Comparison of ENCODE assay signal across 17 cellular contexts in genomic region chr5:160837749-160838593, GRCh38. TPM values are rescaled to one million over a fixed set of nuclear protein-coding genes. Genes with fewer than 3 reads are reported as not detected.
DNase-seq lines count a peak whose midpoint lies in the region; ATAC-seq, FAIRE-seq and TF ChIP-seq lines count a peak whose summit lies in the region.
"Had no signal": no experiment of that assay in that cellular context is flagged by ENCODE, and none has a peak within 500 bp of the region (broad histone marks: within the 10 kb centered on the region; RNA-seq: fewer than 3 reads in every experiment).

No MANE protein-coding gene starts in this region.

- H3K4me2 ChIP-seq in astrocyte (ENCODE audit: low read length): no peak overlapping the region
- H3K4me2 ChIP-seq: BLaER1 had no signal

- TF ChIP-seq CTCF in astrocyte (IDR thresholded peaks at IDR 0.05; ENCODE audit: insufficient read depth, low read depth, low read length): no peak

- intact Hi-C loops in activated naive CD4-positive, alpha-beta T cell treated with anti-CD3 and anti-CD28 coated beads for 36 hours (cut with micrococcal nuclease): no loop called here

- ATAC-seq in stimulated activated naive B cell treated with anti-CD40 and anti-IgM and Interleukin-4, amounts not matched to agents 10 μg/mL and 1 μg/mL and 100 μg/mL, for 72 hours (replicated peaks): no peak

- H3K9me3 ChIP-seq in astrocyte (ENCODE audit: insufficient read depth, low read depth, low read length): no peaks in the 10 kb centered on the region
- H3K9me3 ChIP-seq: Peyer's patch had no signal

- peaks cover 4% of the 10 kb centered on the region for H3K9me3 Mint-ChIP-seq in astrocyte (ENCODE audit: unreplicated experiment)
- H3K9me3 Mint-ChIP-seq in stimulated activated naive B cell treated with anti-CD40 and anti-IgM and Interleukin-4, amounts not matched to agents 10 μg/mL and 1 μg/mL and 100 μg/mL, for 72 hours: peaks cover 7 to 11% of the 10 kb centered on the region in 2 donors
- peaks cover 5% of the 10 kb centered on the region for H3K9me3 Mint-ChIP-seq in activated naive CD4-positive, alpha-beta T cell treated with anti-CD3 and anti-CD28 coated beads for 36 hours

- DNase-seq in NCI-H446 treated with DMSO at 0.1 percent for 48 hours (lab: John Stamatoyannopoulos, UW) (peak; percentile 99), astrocyte (ENCODE audit: low read depth) (peak; percentile 1), fibroblast of the conjunctiva (ENCODE audit: low read depth) (peak; percentile 38), COLO829 (ENCODE audit: low spot score) (no peak), dermis blood vessel endothelial cell (no peak), DMS 273 (lab: John Stamatoyannopoulos, UW; ENCODE audit: unreplicated experiment) (no peak)
- no peak for DNase-seq in stimulated activated naive B cell treated with anti-CD40 and anti-IgM and Interleukin-4, amounts not matched to agents 10 μg/mL and 1 μg/mL and 100 μg/mL, for 72 hours
- DNase-seq in activated naive CD4-positive, alpha-beta T cell treated with anti-CD3 and anti-CD28 coated beads for 36 hours: no peak
- DNase-seq: DMS153, EL, H9, IMR-90, NCI-H1436, NCI-H82, Peyer's patch, SIG-M5 had no signal

- no peaks in the 10 kb centered on the region for H3K79me2 ChIP-seq in astrocyte (ENCODE audit: insufficient read depth, low read length)

- no peak overlapping the region for H3K4me3 ChIP-seq in astrocyte (ENCODE audit: insufficient read depth, low read depth, low read length)
- H3K4me3 ChIP-seq: BLaER1, Peyer's patch had no signal

- no peaks in the 10 kb centered on the region for H3K27me3 ChIP-seq in astrocyte (ENCODE audit: insufficient read depth, low read length)
- H3K27me3 ChIP-seq: BLaER1, Peyer's patch had no signal

- peaks cover 14% of the 10 kb centered on the region for H3K4me1 Mint-ChIP-seq in astrocyte (ENCODE audit: low read depth, unreplicated experiment)
- peaks cover 6 to 17% of the 10 kb centered on the region in 2 donors for H3K4me1 Mint-ChIP-seq in stimulated activated naive B cell treated with anti-CD40 and anti-IgM and Interleukin-4, amounts not matched to agents 10 μg/mL and 1 μg/mL and 100 μg/mL, for 72 hours
- H3K4me1 Mint-ChIP-seq in activated naive CD4-positive, alpha-beta T cell treated with anti-CD3 and anti-CD28 coated beads for 36 hours (ENCODE audit: low read depth): no peaks in the 10 kb centered on the region
- H3K4me1 Mint-ChIP-seq: H9 had no signal

- H3K36me3 Mint-ChIP-seq in astrocyte (ENCODE audit: low read depth, unreplicated experiment): no peaks in the 10 kb centered on the region
- H3K36me3 Mint-ChIP-seq in stimulated activated naive B cell treated with anti-CD40 and anti-IgM and Interleukin-4, amounts not matched to agents 10 μg/mL and 1 μg/mL and 100 μg/mL, for 72 hours: peaks cover 0 to 1% of the 10 kb centered on the region in 2 donors
- H3K36me3 Mint-ChIP-seq in activated naive CD4-positive, alpha-beta T cell treated with anti-CD3 and anti-CD28 coated beads for 36 hours (ENCODE audit: low read depth): no peaks in the 10 kb centered on the region

- CTCF ChIA-PET in activated naive CD4-positive, alpha-beta T cell treated with anti-CD3 and anti-CD28 coated beads for 36 hours (lab: Charles Lee): no interaction called here

- H3K4me3 Mint-ChIP-seq in astrocyte (ENCODE audit: unreplicated experiment): no peak overlapping the region
- H3K4me3 Mint-ChIP-seq in stimulated activated naive B cell treated with anti-CD40 and anti-IgM and Interleukin-4, amounts not matched to agents 10 μg/mL and 1 μg/mL and 100 μg/mL, for 72 hours: no peak overlapping the region
- H3K4me3 Mint-ChIP-seq in activated naive CD4-positive, alpha-beta T cell treated with anti-CD3 and anti-CD28 coated beads for 36 hours: no peak overlapping the region
- H3K4me3 Mint-ChIP-seq: H9 had no signal

- H3K27me3 Mint-ChIP-seq in astrocyte (ENCODE audit: low read depth, unreplicated experiment): no peaks in the 10 kb centered on the region
- peaks cover 3 to 5% of the 10 kb centered on the region in 2 donors for H3K27me3 Mint-ChIP-seq in stimulated activated naive B cell treated with anti-CD40 and anti-IgM and Interleukin-4, amounts not matched to agents 10 μg/mL and 1 μg/mL and 100 μg/mL, for 72 hours
- H3K27me3 Mint-ChIP-seq in activated naive CD4-positive, alpha-beta T cell treated with anti-CD3 and anti-CD28 coated beads for 36 hours (ENCODE audit: low read depth): no peaks in the 10 kb centered on the region

- H4K20me1 ChIP-seq in astrocyte (ENCODE audit: insufficient read depth, low read length): no peaks in the 10 kb centered on the region
- H4K20me1 ChIP-seq: BLaER1 had no signal

- H3K27ac ChIP-seq in astrocyte (ENCODE audit: low read depth, low read length): no peak overlapping the region
- H3K27ac ChIP-seq: BLaER1, Peyer's patch had no signal

- H3K4me1 ChIP-seq in astrocyte (ENCODE audit: insufficient read depth, low read length): no peaks in the 10 kb centered on the region
- H3K4me1 ChIP-seq: Peyer's patch had no signal

- no peaks in the 10 kb centered on the region for H3K36me3 ChIP-seq in astrocyte (ENCODE audit: insufficient read depth, low read length)
- H3K36me3 ChIP-seq: BLaER1, Peyer's patch had no signal

- H2AFZ ChIP-seq in astrocyte (ENCODE audit: low read depth, low read length): no peak overlapping the region

- no peak for FAIRE-seq in astrocyte (lab: Jason Lieb, UNC)

- H3K9ac ChIP-seq in astrocyte (ENCODE audit: low read length): no peak overlapping the region
- H3K9ac ChIP-seq: BLaER1 had no signal

- H3K27ac Mint-ChIP-seq in astrocyte (ENCODE audit: unreplicated experiment): no peak overlapping the region
- H3K27ac Mint-ChIP-seq in stimulated activated naive B cell treated with anti-CD40 and anti-IgM and Interleukin-4, amounts not matched to agents 10 μg/mL and 1 μg/mL and 100 μg/mL, for 72 hours: peak overlapping the region; percentile 20
- no peak overlapping the region for H3K27ac Mint-ChIP-seq in activated naive CD4-positive, alpha-beta T cell treated with anti-CD3 and anti-CD28 coated beads for 36 hours
- H3K27ac Mint-ChIP-seq: H9 had no signal

RNA-seq across cellular contexts. Expression of gene ATP10B, which starts 14.0 kb away (rescaled TPM):
- not detected in 2 replicates for total RNA-seq in astrocyte
- not detected for total RNA-seq in activated naive CD4-positive, alpha-beta T cell treated with anti-CD3 and anti-CD28 coated beads for 36 hours
- 0.05 TPM in 1 of 2 replicates, not detected in the other for total RNA-seq in dermis blood vessel endothelial cell
- total RNA-seq: IMR-90 had no signal

Comparison
In these comparisons a context has a peak if more than half of its experiments do, and no peak if none do; other contexts are left out.
1. DNase-seq: peak in NCI-H446 treated with DMSO at 0.1 percent for 48 hours (single experiment), astrocyte (single experiment) and fibroblast of the conjunctiva (single experiment); none in stimulated activated naive B cell treated with anti-CD40 and anti-IgM and Interleukin-4, amounts not matched to agents 10 μg/mL and 1 μg/mL and 100 μg/mL, for 72 hours (single experiment), COLO829 (single experiment), activated naive CD4-positive, alpha-beta T cell treated with anti-CD3 and anti-CD28 coated beads for 36 hours (single experiment), dermis blood vessel endothelial cell (single experiment) and DMS 273 (single experiment).